Comparison of ENCODE assay signal across 8 cellular contexts in the genomic region with DNA sequence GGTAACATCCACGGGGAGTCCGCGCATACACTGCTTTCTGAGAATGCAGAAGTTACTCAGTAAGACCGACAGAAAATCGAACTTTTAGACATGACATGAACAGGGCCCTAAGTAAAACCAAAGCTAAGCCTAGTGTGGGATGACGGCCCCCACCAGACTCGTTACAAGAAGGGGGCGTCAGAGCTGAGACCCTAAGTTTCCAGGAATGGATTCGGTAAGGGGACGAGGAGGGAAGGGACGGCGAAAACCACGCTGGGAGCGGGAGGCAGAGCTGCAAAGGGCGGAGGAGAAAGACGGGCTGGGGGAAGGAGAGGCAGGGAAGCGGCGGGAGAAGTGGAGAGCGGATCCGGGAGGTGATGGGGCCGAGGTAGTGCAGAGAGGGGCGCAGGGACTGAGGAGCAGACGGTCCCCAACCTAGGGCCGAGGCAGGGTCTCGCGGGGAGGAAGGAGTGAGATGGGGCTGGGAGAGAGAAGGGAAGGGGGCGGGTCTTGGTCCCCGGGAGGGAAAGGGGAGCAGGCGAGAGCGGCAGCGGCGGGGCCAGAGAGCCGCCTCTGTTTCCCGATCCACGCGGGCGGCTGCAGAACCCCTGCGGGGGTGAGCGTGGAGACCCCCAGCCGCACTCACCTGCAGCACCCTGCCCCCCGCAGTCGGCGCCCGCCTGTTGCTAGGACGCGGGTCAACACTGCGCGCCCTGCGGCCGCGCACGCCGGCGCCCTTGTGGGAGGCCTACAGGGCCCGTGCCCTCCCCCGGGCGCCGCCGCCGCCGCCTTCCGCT. TPM values are rescaled to one million over a fixed set of nuclear protein-coding genes. Genes with fewer than 3 reads are reported as not detected.
DNase-seq lines count a peak whose midpoint lies in the region; ATAC-seq and TF ChIP-seq lines count a peak whose summit lies in the region.

No MANE protein-coding gene starts in this region.

- peaks cover 13% of the 10 kb centered on the region for H3K4me1 Mint-ChIP-seq in nephron progenitor cell

- H3K4me2 ChIP-seq in BLaER1, result peak overlapping the region; percentile 93

- H3K27ac ChIP-seq in BLaER1 (peak overlapping the region; percentile 77), HL-60 (replicated peaks) (no peak overlapping the region)

- ATAC-seq in GM18861 (IDR thresholded peaks at IDR 0.05; ENCODE audit: unreplicated experiment) (no peak), GM21717 (IDR thresholded peaks at IDR 0.05; ENCODE audit: unreplicated experiment) (no peak)

- H3K9ac ChIP-seq in BLaER1, result peak overlapping the region; percentile 79

- H3K27me3 ChIP-seq in BLaER1 (peaks cover 10% of the 10 kb centered on the region; the same call in 1 of the 2 replicates), HL-60 (ENCODE audit: insufficient read depth, poor library complexity, severe bottlenecking) (peaks cover 19% of the 10 kb centered on the region)

- H3K4me3 ChIP-seq in BLaER1, result peak overlapping the region; percentile 87
- H3K4me3 ChIP-seq in HL-60 (replicated peaks; ENCODE audit: insufficient read depth, low read length), result peak overlapping the region; percentile 34
- H3K4me3 ChIP-seq in fibroblast of villous mesenchyme (ENCODE audit: low read depth, low read length), result peak overlapping the region; percentile 49

- no peaks in the 10 kb centered on the region for H4K20me1 ChIP-seq in BLaER1

- peaks cover 5% of the 10 kb centered on the region; the same call in 1 of the 2 replicates for H3K4me1 ChIP-seq in BLaER1

- no peaks in the 10 kb centered on the region for H3K9me3 ChIP-seq in BLaER1

- no peaks in the 10 kb centered on the region for H3K36me3 Mint-ChIP-seq in nephron progenitor cell (ENCODE audit: low read depth)

- H3K9me3 Mint-ChIP-seq in nephron progenitor cell, result peaks cover 3% of the 10 kb centered on the region

- peaks cover 35% of the 10 kb centered on the region for H3K27me3 Mint-ChIP-seq in nephron progenitor cell (ENCODE audit: low read depth, poor library complexity)

- H3K27ac Mint-ChIP-seq in nephron progenitor cell, result no peak overlapping the region

- no peak for TF ChIP-seq CTCF in HL-60 (IDR thresholded peaks at IDR 0.05; ENCODE audit: insufficient read depth, low read length)
- TF ChIP-seq CTCF in fibroblast of villous mesenchyme (IDR thresholded peaks at IDR 0.05; ENCODE audit: insufficient read depth, low read depth, low read length), result no peak
- TF ChIP-seq CTCF in nephron progenitor cell (IDR thresholded peaks at IDR 0.05), result no peak

- DNase-seq in HL-60 (ENCODE audit: low read depth in 1 of 2, low spot score in 1 of 2) (no peak), fibroblast of villous mesenchyme (ENCODE audit: low read depth) (peak; percentile 12), nephron progenitor cell (peak; percentile 65), NCI-H128 (lab: John Stamatoyannopoulos, UW; ENCODE audit: unreplicated experiment) (no peak)
- peak; percentile 25 for DNase-seq in activated CD8-positive, alpha-beta memory T cell treated with anti-CD3 and anti-CD28 coated beads, Interleukin-2, amount 50 U/mL, for 4 hours

- H3K36me3 ChIP-seq in BLaER1, result no peaks in the 10 kb centered on the region

- H3K4me3 Mint-ChIP-seq in nephron progenitor cell, result peak overlapping the region; percentile 92

RNA-seq across cellular contexts. Expression of gene ODAD2, which starts 0.5 kb away (rescaled TPM):
- total RNA-seq in fibroblast of villous mesenchyme, result 3.2 and 4.3 TPM in 2 replicates

Comparison
In these comparisons a context has a peak if more than half of its experiments do, and no peak if none do; other contexts are left out.
1. H3K4me3 ChIP-seq: peak in every context shown above with its lines; median percentile 87 in BLaER1; 49 in fibroblast of villous mesenchyme; 34 in HL-60.
2. DNase-seq: peak in activated CD8-positive, alpha-beta memory T cell treated with anti-CD3 and anti-CD28 coated beads, Interleukin-2, amount 50 U/mL, for 4 hours (single experiment), fibroblast of villous mesenchyme (single experiment) and nephron progenitor cell (single experiment); none in HL-60 (0 of 2) and NCI-H128 (single experiment).